In genomic region chr5:132655821-132656773, GRCh38 we compare ENCODE assay signal across 1 cellular context.
TF ChIP-seq lines count a peak whose summit lies in the region.

No MANE protein-coding gene starts in this region.

TF ChIP-seq in H1, 55 proteins besides CTCF, POLR2A, EP300 and RAD21 (continued from another document):
- no peak for TF ChIP-seq POLR2AphosphoS5 (IDR thresholded peaks at IDR 0.05; ENCODE audit: low read depth, low read length)
- TF ChIP-seq EGR1 (IDR thresholded peaks at IDR 0.05; ENCODE audit: borderline replicate concordance, low read depth, low read length), result 0 out of 2 replicates have a peak, but pooled peaks have one; percentile 28
- TF ChIP-seq MAX (IDR thresholded peaks at IDR 0.05), result peak; percentile 95
- peak; percentile 57 for TF ChIP-seq EZH2 (IDR thresholded peaks at IDR 0.05; ENCODE audit: low read depth, low read length, severe bottlenecking)
- TF ChIP-seq HDAC2 (IDR thresholded peaks at IDR 0.05; ENCODE audit: borderline replicate concordance in 1 of 2, low read depth in 2 of 2, low read length in 2 of 2), result 0 out of 4 replicates have a peak, but pooled peaks of 1 of the 2 experiments have one; percentile 26
- no peak for TF ChIP-seq GTF2F1 (IDR thresholded peaks at IDR 0.05; ENCODE audit: borderline replicate concordance, low read depth, low read length)
- no peak for TF ChIP-seq SP1 (IDR thresholded peaks at IDR 0.05; ENCODE audit: low read depth, low read length)
- TF ChIP-seq RNF2 (IDR thresholded peaks at IDR 0.05; ENCODE audit: borderline replicate concordance, low read depth, low read length, missing control alignments, poor library complexity, severe bottlenecking), result peak; percentile 72
- no peak for TF ChIP-seq SAP30 (IDR thresholded peaks at IDR 0.05; ENCODE audit: insufficient read depth, insufficient replicate concordance, low read length)
- no peak for TF ChIP-seq CEBPB (IDR thresholded peaks at IDR 0.05; ENCODE audit: low read depth, low read length)
- TF ChIP-seq CHD7 (IDR thresholded peaks at IDR 0.05; ENCODE audit: insufficient replicate concordance, low read length), result no peak
- TF ChIP-seq ASH2L (IDR thresholded peaks at IDR 0.05; ENCODE audit: low read length), result peak; percentile 37
- TF ChIP-seq KDM5A (IDR thresholded peaks at IDR 0.05; ENCODE audit: low read length), result no peak
- no peak for TF ChIP-seq SRF (IDR thresholded peaks at IDR 0.05; ENCODE audit: low read depth, low read length)
- no peak for TF ChIP-seq RFX5 (IDR thresholded peaks at IDR 0.05; ENCODE audit: borderline replicate concordance, low read depth, low read length)
- TF ChIP-seq NANOG (IDR thresholded peaks at IDR 0.05; ENCODE audit: insufficient read depth, low read depth, low read length, poor library complexity, severe bottlenecking), result no peak
- TF ChIP-seq ATF2 (IDR thresholded peaks at IDR 0.05; ENCODE audit: low read length), result no peak
- TF ChIP-seq POU5F1 (IDR thresholded peaks at IDR 0.05; ENCODE audit: low read depth, low read length), result no peak
- no peak for TF ChIP-seq CREB1 (IDR thresholded peaks at IDR 0.05)
- no peak for TF ChIP-seq USF2 (IDR thresholded peaks at IDR 0.05; ENCODE audit: low read length)
- no peak for TF ChIP-seq BRCA1 (IDR thresholded peaks at IDR 0.05; ENCODE audit: low read depth, low read length)
- TF ChIP-seq SIX5 (IDR thresholded peaks at IDR 0.05; ENCODE audit: low read depth, low read length), result no peak
- no peak for TF ChIP-seq KDM1A (IDR thresholded peaks at IDR 0.05; ENCODE audit: borderline replicate concordance, low read length)
- TF ChIP-seq PHF8 (conservative IDR thresholded peaks at IDR 0.05; ENCODE audit: low read depth, low read length), result 0 out of 2 replicates have a peak, but pooled peaks have one; percentile 28
- no peak for TF ChIP-seq SIN3A (conservative IDR thresholded peaks at IDR 0.05 in 1 of 2, IDR thresholded peaks at IDR 0.05 in 1 of 2; ENCODE audit: low read depth in 1 of 2, low read length in 2 of 2)
- no peak for TF ChIP-seq FOSL1 (IDR thresholded peaks at IDR 0.05; ENCODE audit: insufficient read depth, low read depth, low read length)
- TF ChIP-seq CBX8 (IDR thresholded peaks at IDR 0.05; ENCODE audit: borderline replicate concordance, low read depth, low read length), result no peak
- no peak for TF ChIP-seq ZNF274 (IDR thresholded peaks at IDR 0.05; ENCODE audit: borderline replicate concordance, extremely low read depth, low read length)
- TF ChIP-seq JUN (IDR thresholded peaks at IDR 0.05; ENCODE audit: low read depth, low read length), result no peak
- TF ChIP-seq CHD1 (IDR thresholded peaks at IDR 0.05; ENCODE audit: low read depth, low read length), result no peak
- TF ChIP-seq TBP (IDR thresholded peaks at IDR 0.05; ENCODE audit: low read depth, low read length), result no peak
- peak; percentile 95 for TF ChIP-seq E2F6 (IDR thresholded peaks at IDR 0.05)
- no peak for TF ChIP-seq MAFK (IDR thresholded peaks at IDR 0.05; ENCODE audit: low read depth, low read length)
- TF ChIP-seq TAF7 (optimal IDR thresholded peaks at IDR 0.05; ENCODE audit: borderline replicate concordance, low read depth, low read length), result no peak
- TF ChIP-seq CTBP2 (IDR thresholded peaks at IDR 0.05; ENCODE audit: borderline replicate concordance, insufficient read depth, insufficient read length, low read length), result no peak
- TF ChIP-seq GABPA (IDR thresholded peaks at IDR 0.05; ENCODE audit: borderline replicate concordance, insufficient read depth, low read length), result no peak
- TF ChIP-seq BACH1 (IDR thresholded peaks at IDR 0.05; ENCODE audit: low read length), result peak; percentile 13; the same call in 1 of the 2 replicates
- no peak for TF ChIP-seq CBX5 (IDR thresholded peaks at IDR 0.05; ENCODE audit: low read depth, low read length)
- no peak for TF ChIP-seq ATF3 (IDR thresholded peaks at IDR 0.05; ENCODE audit: insufficient read depth, low read depth, low read length)
- TF ChIP-seq BCL11A (IDR thresholded peaks at IDR 0.05; ENCODE audit: low read depth in 2 of 2, low read length in 2 of 2), result no peak
- TF ChIP-seq HDAC6 (IDR thresholded peaks at IDR 0.05; ENCODE audit: low read depth, low read length), result no peak
- peak; percentile 75; the same call in 1 of the 2 replicates for TF ChIP-seq SUZ12 (IDR thresholded peaks at IDR 0.05; ENCODE audit: low read length)
- TF ChIP-seq JUND (IDR thresholded peaks at IDR 0.05; ENCODE audit: low read length), result no peak
- peak; percentile 98 for TF ChIP-seq KDM4A (IDR thresholded peaks at IDR 0.05; ENCODE audit: low read depth, low read length, severe bottlenecking)
- TF ChIP-seq YY1 (IDR thresholded peaks at IDR 0.05; ENCODE audit: low read depth, low read length), result peak; percentile 15; the same call in 1 of the 2 replicates
- TF ChIP-seq TAF1 (IDR thresholded peaks at IDR 0.05; ENCODE audit: low read depth, low read length), result no peak
- TF ChIP-seq TCF12 (IDR thresholded peaks at IDR 0.05; ENCODE audit: low read depth, low read length), result no peak
- no peak for TF ChIP-seq RXRA (IDR thresholded peaks at IDR 0.05; ENCODE audit: insufficient read depth, low read depth, low read length)
- peak; percentile 65; the same call in 1 of the 2 replicates for TF ChIP-seq RBBP5 (IDR thresholded peaks at IDR 0.05; ENCODE audit: borderline replicate concordance, low read depth, low read length)
